ENCODE assay signal across 17 cellular contexts in genomic region chr4:138347561-138347960, GRCh38.
DNase-seq lines count a peak whose midpoint lies in the region; ATAC-seq, FAIRE-seq and TF ChIP-seq lines count a peak whose summit lies in the region.
"Had no signal": no experiment of that assay in that cellular context is flagged by ENCODE, and none has a peak within 500 bp of the region (broad histone marks: within the 10 kb centered on the region; RNA-seq: fewer than 3 reads in every experiment).

No MANE protein-coding gene starts in this region.

- FAIRE-seq in GM12878 (lab: Jason Lieb, UNC): no peak
- FAIRE-seq: A549, H54 had no signal

- no peak for ATAC-seq in GM12878
- no peak for ATAC-seq in GM19351 (IDR thresholded peaks at IDR 0.05; ENCODE audit: unreplicated experiment)
- ATAC-seq in T-helper 17 cell: no peak
- ATAC-seq: A549 had no signal

- H3K4me1 ChIP-seq in breast epithelium (no peaks in the 10 kb centered on the region), GM12878 (ENCODE audit: control insufficient read depth, insufficient read depth, low read length) (peaks cover 4% of the 10 kb centered on the region; the same call in 1 of the 2 replicates), hepatocyte (ENCODE audit: insufficient read depth) (no peaks in the 10 kb centered on the region), esophagus muscularis mucosa (no peaks in the 10 kb centered on the region)
- H3K4me1 ChIP-seq: A549 had no signal

- H3K27ac Mint-ChIP-seq in MCF 10A (ENCODE audit: low read depth, unreplicated experiment) (no peak overlapping the region), T-helper 17 cell (no peak overlapping the region)
- H3K27ac Mint-ChIP-seq: IgD-negative memory B cell had no signal

- H3K36me3 Mint-ChIP-seq in MCF 10A (ENCODE audit: insufficient read depth, unreplicated experiment): no peaks in the 10 kb centered on the region
- no peaks in the 10 kb centered on the region for H3K36me3 Mint-ChIP-seq in T-helper 17 cell (ENCODE audit: low read depth)
- H3K36me3 Mint-ChIP-seq: IgD-negative memory B cell had no signal

- in situ Hi-C loops in GM12878 (cut with MboI): no loop called here

- TF ChIP-seq RAD21 in GM12878 (IDR thresholded peaks at IDR 0.05; ENCODE audit: insufficient read depth, low read depth, low read length): no peak

- H3K27me3 Mint-ChIP-seq in MCF 10A (ENCODE audit: insufficient read depth, unreplicated experiment): no peaks in the 10 kb centered on the region
- no peaks in the 10 kb centered on the region for H3K27me3 Mint-ChIP-seq in T-helper 17 cell
- H3K27me3 Mint-ChIP-seq: IgD-negative memory B cell had no signal

- no peaks in the 10 kb centered on the region for H3K9me2 ChIP-seq in hepatocyte (replicated peaks; ENCODE audit: insufficient read depth)

- H3K79me2 ChIP-seq in GM12878 (ENCODE audit: control insufficient read depth, insufficient read depth, low read length) (no peaks in the 10 kb centered on the region), hepatocyte (no peaks in the 10 kb centered on the region)

- peaks cover 8% of the 10 kb centered on the region for H3K9me3 Mint-ChIP-seq in MCF 10A (ENCODE audit: unreplicated experiment)

- no peak for TF ChIP-seq POLR2A in breast epithelium (IDR thresholded peaks at IDR 0.05)
- no peak for TF ChIP-seq POLR2A in GM12878 (IDR thresholded peaks at IDR 0.05; ENCODE audit: low read depth, low read length)
- TF ChIP-seq POLR2A in esophagus muscularis mucosa (IDR thresholded peaks at IDR 0.05; ENCODE audit: low read depth): no peak

- POLR2A ChIA-PET in MCF 10A (lab: Yijun Ruan, JAX) (interaction anchor here (1.0 kb wide), 1 partner anchor 37 kb away, joined by 3 read pairs; no protein-coding TSS in a partner anchor), GM12878 (lab: Charles Lee) (no interaction called here)

- H3K36me3 ChIP-seq in breast epithelium (no peaks in the 10 kb centered on the region), GM12878 (ENCODE audit: control insufficient read depth in 2 of 2, insufficient read depth in 2 of 2, low read length in 1 of 2) (no peaks in the 10 kb centered on the region), hepatocyte (replicated peaks; ENCODE audit: insufficient read depth, low read depth) (no peaks in the 10 kb centered on the region), esophagus muscularis mucosa (no peaks in the 10 kb centered on the region)
- H3K36me3 ChIP-seq: SJCRH30 had no signal

- no peak overlapping the region for H3K4me2 ChIP-seq in GM12878 (ENCODE audit: control insufficient read depth, insufficient read depth)
- H3K4me2 ChIP-seq in hepatocyte: no peak overlapping the region
- H3K4me2 ChIP-seq: A549 had no signal

- H3K4me3 ChIP-seq in breast epithelium (no peak overlapping the region), GM12878 (no peak overlapping the region), hepatocyte (no peak overlapping the region), esophagus muscularis mucosa (no peak overlapping the region)
- H3K4me3 ChIP-seq: A549, SJCRH30 had no signal

- H3K4me1 Mint-ChIP-seq in MCF 10A (ENCODE audit: insufficient read depth, unreplicated experiment) (peaks cover 5% of the 10 kb centered on the region), T-helper 17 cell (no peaks in the 10 kb centered on the region)

- DNase-seq in breast epithelium (ENCODE audit: low spot score in 2 of 2) (no peak), MCF 10A (ENCODE audit: unreplicated experiment) (no peak), GM12878 (ENCODE audit: low read depth, low spot score) (no peak), hepatocyte (ENCODE audit: low spot score) (no peak), esophagus muscularis mucosa (ENCODE audit: extremely low spot score) (no peak), T-helper 17 cell (no peak)
- DNase-seq: C1 segment of cervical spinal cord, NCI-H1105 treated with DMSO at 0.1 percent for 48 hours, NCI-H187 treated with DMSO at 0.1 percent for 48 hours, NCI-H748 treated with DMSO at 0.1 percent for 48 hours, OCI-M1 had no signal

- H4K20me1 ChIP-seq in GM12878 (ENCODE audit: control insufficient read depth, insufficient read depth): no peaks in the 10 kb centered on the region
- H4K20me1 ChIP-seq in hepatocyte (ENCODE audit: insufficient read depth, poor library complexity, severe bottlenecking): no peaks in the 10 kb centered on the region

- intact Hi-C loops in breast epithelium (cut with DNase I; ENCODE audit: low total_unique reads) (no loop called here), MCF 10A (cut with micrococcal nuclease) (no loop called here), GM12878 (cut with micrococcal nuclease; ENCODE audit: unreplicated experiment) (no loop called here), esophagus muscularis mucosa (cut with DNase I) (no loop called here)

- H3K9me3 ChIP-seq in breast epithelium (no peaks in the 10 kb centered on the region), GM12878 (replicated peaks; ENCODE audit: control insufficient read depth, insufficient read depth, low read length) (peaks cover 2% of the 10 kb centered on the region; the same call in 2 of the 3 replicates), hepatocyte (ENCODE audit: low read depth) (no peaks in the 10 kb centered on the region), esophagus muscularis mucosa (no peaks in the 10 kb centered on the region), T-helper 17 cell (ENCODE audit: control insufficient read depth, low read length, poor library complexity, severe bottlenecking) (no peaks in the 10 kb centered on the region)
- H3K9me3 ChIP-seq: A549, SJCRH30 had no signal

- peak overlapping the region; percentile 7 for H2AFZ ChIP-seq in GM12878 (ENCODE audit: control insufficient read depth, low read depth, low read length)
- H2AFZ ChIP-seq in hepatocyte: no peak overlapping the region

- no peak for TF ChIP-seq CTCF in breast epithelium (IDR thresholded peaks at IDR 0.05)
- no peak for TF ChIP-seq CTCF in MCF 10A (IDR thresholded peaks at IDR 0.05; ENCODE audit: unreplicated experiment)
- TF ChIP-seq CTCF in GM12878 (IDR thresholded peaks at IDR 0.05 in 2 of 3, conservative IDR thresholded peaks at IDR 0.05 in 1 of 3; ENCODE audit: control insufficient read depth in 2 of 3, extremely low read depth in 1 of 3, insufficient read depth in 1 of 3, low read depth in 3 of 3, low read length in 3 of 3): no peak
- TF ChIP-seq CTCF in hepatocyte (IDR thresholded peaks at IDR 0.05; ENCODE audit: poor library complexity): no peak
- no peak for TF ChIP-seq CTCF in esophagus muscularis mucosa (IDR thresholded peaks at IDR 0.05)

- no peak overlapping the region for H3K4me3 Mint-ChIP-seq in MCF 10A (ENCODE audit: unreplicated experiment)
- H3K4me3 Mint-ChIP-seq in T-helper 17 cell: no peak overlapping the region

- RAD21 ChIA-PET in GM12878 (lab: Charles Lee; ENCODE audit: unreplicated experiment): interaction anchor here (1.6 kb wide), 1 partner anchor 45 kb away, joined by 8 read pairs; no protein-coding TSS in a partner anchor

- TF ChIP-seq EP300 in GM12878 (IDR thresholded peaks at IDR 0.05; ENCODE audit: borderline replicate concordance in 1 of 2, control insufficient read depth in 1 of 2, low read depth in 2 of 2, low read length in 2 of 2) (no peak), esophagus muscularis mucosa (IDR thresholded peaks at IDR 0.05) (no peak)

- BruUV-seq in MCF 10A (replicated peaks; lab: Mats Ljungman, UMichigan) (no TSS peak), GM12878 (replicated peaks; lab: Mats Ljungman, UMichigan) (no TSS peak)

- CTCF ChIA-PET in MCF 10A (lab: Yijun Ruan, JAX) (no interaction called here), GM12878 (lab: Yijun Ruan, JAX) (interaction anchor here (0.8 kb wide), 1 partner anchor 74 kb away, joined by 3 read pairs; no protein-coding TSS in a partner anchor)

- H3K27ac ChIP-seq in breast epithelium: peak overlapping the region; percentile 22 to 51
- H3K27ac ChIP-seq in GM12878 (ENCODE audit: control insufficient read depth, insufficient read depth): no peak overlapping the region
- H3K27ac ChIP-seq in hepatocyte: peak overlapping the region; percentile 29
- no peak overlapping the region for H3K27ac ChIP-seq in esophagus muscularis mucosa (replicated peaks in 1 of 4)
- H3K27ac ChIP-seq: A549, RWPE1, SJCRH30 had no signal

- SMC1A ChIA-PET in GM12878 (lab: Charles Lee; ENCODE audit: uncharacterized antibody, unreplicated experiment): interaction anchor here (0.9 to 4.3 kb wide), 9 partner anchors 32 to 257 kb away, joined by 3 to 13 read pairs (median 3); no protein-coding TSS in a partner anchor

- H3K9ac ChIP-seq in GM12878 (ENCODE audit: control insufficient read depth, insufficient read depth, low read length): no peak overlapping the region

- H3K27me3 ChIP-seq in breast epithelium (no peaks in the 10 kb centered on the region), GM12878 (replicated peaks in 1 of 2; ENCODE audit: control insufficient read depth in 2 of 2, insufficient read depth in 2 of 2, low read length in 1 of 2) (no peaks in the 10 kb centered on the region), hepatocyte (no peaks in the 10 kb centered on the region), esophagus muscularis mucosa (no peaks in the 10 kb centered on the region)
- H3K27me3 ChIP-seq: SJCRH30 had no signal

TF ChIP-seq in GM12878, 131 proteins besides CTCF, POLR2A, EP300 and RAD21:
- TF ChIP-seq EZH2 (IDR thresholded peaks at IDR 0.05; ENCODE audit: borderline replicate concordance, control insufficient read depth, low read depth, low read length) (no peak), MEF2A (IDR thresholded peaks at IDR 0.05; ENCODE audit: insufficient read depth, low read depth, low read length) (no peak), NFXL1 (IDR thresholded peaks at IDR 0.05; ENCODE audit: borderline replicate concordance) (no peak), BCL11A (IDR thresholded peaks at IDR 0.05; ENCODE audit: low read depth, low read length) (no peak), TBL1XR1 (IDR thresholded peaks at IDR 0.05; ENCODE audit: low read depth, low read length) (no peak)
TF ChIP-seq in GM12878: peak in this region for 0.

Comparison
In these comparisons a context has a peak if more than half of its experiments do, and no peak if none do; other contexts are left out.
1. H3K27ac ChIP-seq: peak in breast epithelium (2 of 2) and hepatocyte (single experiment); none in GM12878 (single experiment) and esophagus muscularis mucosa (0 of 4).